22 cellular contexts compared by ENCODE assay signal in the genomic region with DNA sequence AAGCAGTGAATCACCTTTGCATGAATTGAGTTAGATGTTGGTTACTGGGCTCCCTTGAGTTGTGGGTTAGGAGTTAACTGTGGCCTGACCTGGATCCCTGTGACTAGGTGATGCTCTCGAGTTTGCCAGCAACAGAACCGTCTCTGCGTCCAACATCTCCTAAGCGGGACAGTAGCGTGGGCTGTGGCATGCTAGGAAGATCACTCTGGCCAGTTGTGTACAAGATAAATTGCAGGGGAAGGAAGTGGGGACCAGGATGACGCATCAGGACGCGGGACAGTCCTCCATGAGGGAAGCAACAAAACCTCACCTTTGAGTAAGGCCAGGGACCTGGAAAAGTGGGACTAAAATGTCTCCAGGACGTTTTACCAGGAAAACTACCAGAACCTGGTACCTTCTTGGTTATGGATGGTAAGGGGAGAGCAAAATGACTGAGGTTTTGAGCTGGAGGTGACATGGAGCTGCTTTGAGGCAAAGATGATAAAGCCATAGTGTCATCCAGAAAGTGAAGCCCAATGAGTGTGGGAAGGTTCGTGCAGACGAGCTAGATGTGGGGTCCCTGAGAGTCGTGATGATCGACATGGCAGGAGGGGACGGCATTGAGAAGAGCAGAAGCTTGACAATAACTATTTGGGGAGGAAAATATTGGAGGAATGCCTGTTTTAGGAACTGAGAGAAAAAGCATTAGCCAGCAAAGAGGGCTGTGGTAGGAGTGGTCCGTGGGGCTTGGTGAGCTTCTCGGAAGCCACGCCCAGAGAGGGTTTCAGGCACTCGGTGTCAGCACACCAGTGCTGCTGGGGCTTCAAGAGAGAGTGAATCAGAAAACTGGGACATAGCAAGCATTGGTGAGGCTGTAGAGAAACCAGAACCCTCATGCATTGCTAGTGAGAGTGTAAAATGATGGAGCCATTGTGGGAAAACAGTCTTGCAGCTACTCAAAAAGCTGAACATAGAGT.
DNase-seq lines count a peak whose midpoint lies in the region; ATAC-seq and TF ChIP-seq lines count a peak whose summit lies in the region.
"Had no signal": no experiment of that assay in that cellular context is flagged by ENCODE, and none has a peak within 500 bp of the region (broad histone marks: within the 10 kb centered on the region; RNA-seq: fewer than 3 reads in every experiment).

No MANE protein-coding gene starts in this region.

- H3K27ac ChIP-seq in CD4-positive, alpha-beta memory T cell (ENCODE audit: low read depth, low read length), result no peak overlapping the region
- no peak overlapping the region for H3K27ac ChIP-seq in IMR-90 (ENCODE audit: insufficient read depth, low read length)
- peak overlapping the region in 1 of 2 donors; percentile 10 for H3K27ac ChIP-seq in lung (ENCODE audit: low read depth in 1 of 2, low read length in 1 of 2)
- H3K27ac ChIP-seq: pancreas, transverse colon had no signal

- H3K9ac ChIP-seq in IMR-90 (ENCODE audit: low read depth, low read length), result no peak overlapping the region

- in situ Hi-C loops in IMR-90 (cut with MboI; ENCODE audit: low sequenced_read_pairs), result no loop called here

- H3K79me1 ChIP-seq in IMR-90 (ENCODE audit: low read depth in 1 of 2, low read length in 2 of 2), result peaks cover 27 to 71% of the 10 kb centered on the region in 2 experiments; a peak in 3 of 4 replicates

- 98% methylated on average over 7 of the region's 18 CpGs; no CpG with 5 or more reads in 1 of the 2 experiments for WGBS in IMR-90 (ENCODE audit: extremely low coverage in 2 of 2, insufficient read length in 1 of 2), 2 experiments
- 66 to 68% methylated on average over 18 of the region's 18 CpGs for WGBS in lung, 2 donors
- WGBS in lower leg skin, 2 donors, result 86 to 91% methylated on average over 18 of the region's 18 CpGs

- TF ChIP-seq POLR2A in IMR-90 (IDR thresholded peaks at IDR 0.05; ENCODE audit: low read depth, low read length), result no peak
- TF ChIP-seq POLR2A in lower leg skin (IDR thresholded peaks at IDR 0.05), result no peak

- H3K4me2 ChIP-seq in IMR-90 (ENCODE audit: low read depth, low read length), result no peak overlapping the region

- no peak overlapping the region for H2AFZ ChIP-seq in IMR-90 (replicated peaks; ENCODE audit: low read length, poor library complexity)

- H3K9me1 ChIP-seq in IMR-90 (ENCODE audit: insufficient read depth, low read length), result peaks cover 18% of the 10 kb centered on the region

- H2BK15ac ChIP-seq in IMR-90 (ENCODE audit: low read depth, low read length), result no peak overlapping the region

- H3K9me3 ChIP-seq in CD4-positive, alpha-beta memory T cell (ENCODE audit: control insufficient read depth in 1 of 2, low read length in 2 of 2), result no peaks in the 10 kb centered on the region
- H3K9me3 ChIP-seq in IMR-90 (ENCODE audit: control insufficient read depth, insufficient read depth, low read length) (no peaks in the 10 kb centered on the region), lung (ENCODE audit: control insufficient read depth in 2 of 2, insufficient read depth in 1 of 2, low read length in 1 of 2) (no peaks in the 10 kb centered on the region)
- H3K9me3 ChIP-seq: pancreas, transverse colon had no signal

- no peaks in the 10 kb centered on the region for H3K9me3 Mint-ChIP-seq in CD4-positive, alpha-beta memory T cell
- no peaks in the 10 kb centered on the region for H3K9me3 Mint-ChIP-seq in activated CD8-positive, alpha-beta T cell treated with anti-CD3 and anti-CD28 coated beads, Interleukin-2, amount 10 ng/mL, durations not matched to agents 7 days and 5 days (ENCODE audit: insufficient read depth)
- H3K9me3 Mint-ChIP-seq: endodermal cell; naive B cell; stimulated activated naive CD8-positive, alpha-beta T cell treated with anti-CD3 and anti-CD28 coated beads, Interleukin-15, Interleukin-2, amounts not matched to agents 100 ng/mL and 50 ng/mL, for 24 hours; T-helper 2 cell treated with Interferon-gamma antibody and Interleukin-4, amounts not matched to agents 5 μg/mL and 100 μg/mL, for 36 hours had no signal

- H3K27me3 Mint-ChIP-seq in CD4-positive, alpha-beta memory T cell, result no peaks in the 10 kb centered on the region
- no peaks in the 10 kb centered on the region for H3K27me3 Mint-ChIP-seq in activated CD8-positive, alpha-beta T cell treated with anti-CD3 and anti-CD28 coated beads, Interleukin-2, amount 10 ng/mL, durations not matched to agents 7 days and 5 days (ENCODE audit: low read depth)
- H3K27me3 Mint-ChIP-seq: naive B cell; stimulated activated naive CD8-positive, alpha-beta T cell treated with anti-CD3 and anti-CD28 coated beads, Interleukin-15, Interleukin-2, amounts not matched to agents 100 ng/mL and 50 ng/mL, for 24 hours had no signal

- no peak overlapping the region for H2BK5ac ChIP-seq in IMR-90 (ENCODE audit: low read depth, low read length, poor library complexity, severe bottlenecking)

- no peak overlapping the region for H3K4me3 ChIP-seq in CD4-positive, alpha-beta memory T cell (ENCODE audit: low read length in 2 of 2)
- H3K4me3 ChIP-seq in IMR-90 (ENCODE audit: insufficient read depth, low read depth, low read length), result no peak overlapping the region
- H3K4me3 ChIP-seq in lung, result no peak overlapping the region
- no peak overlapping the region for H3K4me3 ChIP-seq in lower leg skin (ENCODE audit: low read depth, poor library complexity, severe bottlenecking)
- H3K4me3 ChIP-seq: pancreas, transverse colon had no signal

- CTCF ChIA-PET in CD4-positive, alpha-beta memory T cell (lab: Charles Lee; ENCODE audit: partially characterized antibody), result interaction anchor here (1.1 to 1.9 kb wide), 3 partner anchors 12 to 77 kb away, joined by 3 to 4 read pairs (median 3); no protein-coding TSS in a partner anchor
- CTCF ChIA-PET in IMR-90 (lab: Yijun Ruan, JAX), result no interaction called here
- CTCF ChIA-PET in activated CD8-positive, alpha-beta T cell treated with anti-CD3 and anti-CD28 coated beads, Interleukin-2, amount 10 ng/mL, durations not matched to agents 7 days and 5 days (lab: Charles Lee), result no interaction called here

- peak overlapping the region in 5 of 7 donors; percentile 0 to 87 (median 60) for H3K27ac Mint-ChIP-seq in CD4-positive, alpha-beta memory T cell
- peak overlapping the region; percentile 3 for H3K27ac Mint-ChIP-seq in activated CD8-positive, alpha-beta T cell treated with anti-CD3 and anti-CD28 coated beads, Interleukin-2, amount 10 ng/mL, durations not matched to agents 7 days and 5 days
- H3K27ac Mint-ChIP-seq: endodermal cell; stimulated activated naive CD8-positive, alpha-beta T cell treated with anti-CD3 and anti-CD28 coated beads, Interleukin-15, Interleukin-2, amounts not matched to agents 100 ng/mL and 50 ng/mL, for 24 hours; T-helper 2 cell treated with Interferon-gamma antibody and Interleukin-4, amounts not matched to agents 5 μg/mL and 100 μg/mL, for 36 hours had no signal

- H3K27me3 ChIP-seq in CD4-positive, alpha-beta memory T cell (ENCODE audit: insufficient read depth, low read length), result no peaks in the 10 kb centered on the region
- H3K27me3 ChIP-seq in IMR-90 (ENCODE audit: control insufficient read depth, insufficient read depth, low read length) (no peaks in the 10 kb centered on the region), lung (ENCODE audit: control insufficient read depth, insufficient read depth) (no peaks in the 10 kb centered on the region)
- H3K27me3 ChIP-seq: pancreas, transverse colon had no signal

- peak overlapping the region; percentile 18; the same call in 1 of the 2 replicates for H2AK5ac ChIP-seq in IMR-90 (ENCODE audit: low read depth, low read length)

- H3K14ac ChIP-seq in IMR-90 (replicated peaks; ENCODE audit: low read depth, low read length), result no peak overlapping the region

- peaks cover 18 to 43% (median 29%) of the 10 kb centered on the region in 4 donors for H3K4me1 Mint-ChIP-seq in CD4-positive, alpha-beta memory T cell
- peaks cover 49% of the 10 kb centered on the region for H3K4me1 Mint-ChIP-seq in activated CD8-positive, alpha-beta T cell treated with anti-CD3 and anti-CD28 coated beads, Interleukin-2, amount 10 ng/mL, durations not matched to agents 7 days and 5 days (ENCODE audit: low read depth)

- no peak for TF ChIP-seq CTCF in IMR-90 (conservative IDR thresholded peaks at IDR 0.05; ENCODE audit: low read depth, low read length)
- no peak for TF ChIP-seq CTCF in lung (IDR thresholded peaks at IDR 0.05; ENCODE audit: control extremely low read depth, extremely low read depth)
- TF ChIP-seq CTCF in lower leg skin (IDR thresholded peaks at IDR 0.05), result no peak

- POLR2A ChIA-PET in CD4-positive, alpha-beta memory T cell (lab: Charles Lee; ENCODE audit: partially characterized antibody), result interaction anchor here (1.0 to 1.5 kb wide), 3 partner anchors 13 kb away, joined by 3 to 5 read pairs (median 3); no protein-coding TSS in a partner anchor
- POLR2A ChIA-PET in IMR-90 (lab: Charles Lee; ENCODE audit: unreplicated experiment), result no interaction called here
- POLR2A ChIA-PET in activated CD8-positive, alpha-beta T cell treated with anti-CD3 and anti-CD28 coated beads, Interleukin-2, amount 10 ng/mL, durations not matched to agents 7 days and 5 days (lab: Charles Lee), result interaction anchor here (0.6 kb wide), 1 partner anchor 177 kb away, joined by 3 read pairs; no protein-coding TSS in a partner anchor

- dilution Hi-C loops in IMR-90 (cut with HindIII; ENCODE audit: low sequenced_read_pairs, unreplicated experiment), result no loop called here

- H2AK9ac ChIP-seq in IMR-90 (replicated peaks; ENCODE audit: low read depth, low read length, poor library complexity), result no peak overlapping the region

- H4K20me1 ChIP-seq in IMR-90 (ENCODE audit: insufficient read depth, low read length), result peaks cover 11% of the 10 kb centered on the region

- no peak overlapping the region for H4K8ac ChIP-seq in IMR-90 (ENCODE audit: low read depth in 2 of 2, low read length in 2 of 2)

- no peak overlapping the region for H3K23ac ChIP-seq in IMR-90 (ENCODE audit: low read depth, low read length)

- H4K91ac ChIP-seq in IMR-90 (ENCODE audit: insufficient read depth, low read depth, low read length), result no peak overlapping the region

- no peak for DNase-seq in CD4-positive, alpha-beta memory T cell
- DNase-seq in IMR-90 (no peak), lung (ENCODE audit: low spot score) (no peak), HK-2 (ENCODE audit: unreplicated experiment) (no peak), lower leg skin (ENCODE audit: low spot score in 2 of 2) (no peak)
- no peak for DNase-seq in activated CD8-positive, alpha-beta T cell treated with anti-CD3 and anti-CD28 coated beads, Interleukin-2, amount 10 ng/mL, durations not matched to agents 7 days and 5 days
- DNase-seq: activated CD4-positive, CD25-positive, alpha-beta regulatory T cell treated with anti-CD3 and anti-CD28 coated beads, Interleukin-2, amount 50 U/mL, for 72 hours; activated naive CD4-positive, alpha-beta T cell treated with Interleukin-2 at 50 U/mL for 16 hours; DMS79 treated with DMSO at 0.1 percent for 48 hours; endodermal cell; mammary epithelial cell; naive B cell; NCI-H1105; NCI-H2107; NCI-H524 treated with DMSO at 0.1 percent for 48 hours; transverse colon had no signal

- peak overlapping the region in 5 of 8 donors; percentile 4 to 72 (median 44) for H3K4me3 Mint-ChIP-seq in CD4-positive, alpha-beta memory T cell
- no peak overlapping the region for H3K4me3 Mint-ChIP-seq in activated CD8-positive, alpha-beta T cell treated with anti-CD3 and anti-CD28 coated beads, Interleukin-2, amount 10 ng/mL, durations not matched to agents 7 days and 5 days
- H3K4me3 Mint-ChIP-seq: endodermal cell; naive B cell; stimulated activated naive CD8-positive, alpha-beta T cell treated with anti-CD3 and anti-CD28 coated beads, Interleukin-15, Interleukin-2, amounts not matched to agents 100 ng/mL and 50 ng/mL, for 24 hours; T-helper 2 cell treated with Interferon-gamma antibody and Interleukin-4, amounts not matched to agents 5 μg/mL and 100 μg/mL, for 36 hours had no signal

- TF ChIP-seq RAD21 in IMR-90 (IDR thresholded peaks at IDR 0.05; ENCODE audit: low read length), result no peak

- BruUV-seq in IMR-90 (replicated peaks; lab: Mats Ljungman, UMichigan), result no TSS peak

- H3K4me1 ChIP-seq in CD4-positive, alpha-beta memory T cell (ENCODE audit: insufficient read depth, low read length), result peaks cover 24% of the 10 kb centered on the region
- H3K4me1 ChIP-seq in IMR-90 (ENCODE audit: control insufficient read depth, insufficient read depth, low read length) (peaks cover 5% of the 10 kb centered on the region; the same call in 1 of the 2 replicates), lung (ENCODE audit: control insufficient read depth in 2 of 2, insufficient read depth in 2 of 2, low read length in 2 of 2) (peaks cover 7 to 18% of the 10 kb centered on the region in 2 donors)
- H3K4me1 ChIP-seq: pancreas had no signal

- H3K4ac ChIP-seq in IMR-90 (ENCODE audit: low read depth, low read length), result no peak overlapping the region

- no peaks in the 10 kb centered on the region for H3K36me3 Mint-ChIP-seq in CD4-positive, alpha-beta memory T cell
- no peaks in the 10 kb centered on the region for H3K36me3 Mint-ChIP-seq in activated CD8-positive, alpha-beta T cell treated with anti-CD3 and anti-CD28 coated beads, Interleukin-2, amount 10 ng/mL, durations not matched to agents 7 days and 5 days (ENCODE audit: low read depth)

- no peak overlapping the region for H4K5ac ChIP-seq in IMR-90 (ENCODE audit: low read depth, low read length)

- no peak overlapping the region for H2BK20ac ChIP-seq in IMR-90 (ENCODE audit: low read depth, low read length)

- no peak overlapping the region for H3K18ac ChIP-seq in IMR-90 (ENCODE audit: low read depth, low read length)

- no peak overlapping the region for H3K56ac ChIP-seq in IMR-90 (ENCODE audit: extremely low read depth, insufficient read depth, low read length)

- ATAC-seq in IMR-90 (ENCODE audit: low read depth), result no peak
- ATAC-seq in activated CD8-positive, alpha-beta T cell treated with anti-CD3 and anti-CD28 coated beads, Interleukin-2, amount 10 ng/mL, durations not matched to agents 7 days and 5 days, result peak; percentile 45
- ATAC-seq in lung (ENCODE audit: insufficient read depth, low FRiP score), result peak; percentile 66
- no peak for ATAC-seq in HG02970 (IDR thresholded peaks at IDR 0.05; ENCODE audit: low FRiP score, unreplicated experiment)
- ATAC-seq in HG02852 (IDR thresholded peaks at IDR 0.05; ENCODE audit: unreplicated experiment), result no peak
- ATAC-seq: HCT116 had no signal

- H2BK120ac ChIP-seq in IMR-90 (ENCODE audit: low read depth, low read length), result no peak overlapping the region

- H3K36me3 ChIP-seq in CD4-positive, alpha-beta memory T cell (ENCODE audit: insufficient read depth, low read length), result no peaks in the 10 kb centered on the region
- peaks cover 42% of the 10 kb centered on the region for H3K36me3 ChIP-seq in IMR-90 (ENCODE audit: control insufficient read depth, insufficient read depth, low read length)
- peaks cover 0 to 2% of the 10 kb centered on the region in 2 donors for H3K36me3 ChIP-seq in lung (ENCODE audit: control insufficient read depth in 2 of 2, insufficient read depth in 2 of 2, low read length in 2 of 2)
- H3K36me3 ChIP-seq: pancreas, transverse colon had no signal

- intact Hi-C loops in CD4-positive, alpha-beta memory T cell (cut with micrococcal nuclease), result no loop called here
- intact Hi-C loops in IMR-90 (cut with micrococcal nuclease), result no loop called here
- intact Hi-C loops in lower leg skin (cut with DNase I; ENCODE audit: low total_unique reads), result no loop called here

Comparison
In these comparisons a context has a peak if more than half of its experiments do, and no peak if none do; other contexts are left out.
1. ATAC-seq: peak in activated CD8-positive, alpha-beta T cell treated with anti-CD3 and anti-CD28 coated beads, Interleukin-2, amount 10 ng/mL, durations not matched to agents 7 days and 5 days (single experiment) and lung (single experiment); none in IMR-90 (single experiment), HG02970 (single experiment) and HG02852 (single experiment).